ENCODE assay signal across 8 cellular contexts in genomic region chr10:32005050-32005449, GRCh38. TPM values are rescaled to one million over a fixed set of nuclear protein-coding genes. Genes with fewer than 3 reads are reported as not detected.
A peak's percentile ranks its signal among the peaks of the same experiment; 100 is the strongest.
DNase-seq lines count a peak whose midpoint lies in the region; ATAC-seq lines count a peak whose summit lies in the region.

No MANE protein-coding gene starts in this region.

- DNase-seq in DMS 273 treated with DMSO at 0.1 percent for 48 hours (lab: John Stamatoyannopoulos, UW) (peak; percentile 12), NCI-H2227 treated with DMSO at 0.1 percent for 48 hours (lab: John Stamatoyannopoulos, UW) (peak; percentile 20), foreskin melanocyte (peak; percentile 29), sciatic nerve (ENCODE audit: low spot score) (no peak)
- peak; percentile 21 to 23 for DNase-seq in activated T-cell treated with anti-CD3 and anti-CD28 coated beads, Interleukin-2, amount 50 U/mL, for 72 hours

- H3K4me1 Mint-ChIP-seq in activated T-cell treated with anti-CD3 and anti-CD28 coated beads, Interleukin-2, amount 50 U/mL, for 72 hours (ENCODE audit: low read depth): no peaks in the 10 kb centered on the region

- no peak overlapping the region for H3K4me3 Mint-ChIP-seq in activated T-cell treated with anti-CD3 and anti-CD28 coated beads, Interleukin-2, amount 50 U/mL, for 72 hours

- no peaks in the 10 kb centered on the region for H3K9me3 Mint-ChIP-seq in activated T-cell treated with anti-CD3 and anti-CD28 coated beads, Interleukin-2, amount 50 U/mL, for 72 hours

- H3K27ac Mint-ChIP-seq in activated T-cell treated with anti-CD3 and anti-CD28 coated beads, Interleukin-2, amount 50 U/mL, for 72 hours: peak overlapping the region; percentile 52

- intact Hi-C loops in sciatic nerve (cut with DNase I): no loop called here

- H3K27me3 Mint-ChIP-seq in activated T-cell treated with anti-CD3 and anti-CD28 coated beads, Interleukin-2, amount 50 U/mL, for 72 hours (ENCODE audit: low read depth): no peaks in the 10 kb centered on the region

- ATAC-seq in GM19351 (IDR thresholded peaks at IDR 0.05; ENCODE audit: unreplicated experiment) (peak; percentile 84), sciatic nerve (peak; percentile 58), HG03045 (IDR thresholded peaks at IDR 0.05; ENCODE audit: unreplicated experiment) (no peak), HG03521 (IDR thresholded peaks at IDR 0.05; ENCODE audit: unreplicated experiment) (no peak)
- ATAC-seq in activated T-cell treated with anti-CD3 and anti-CD28 coated beads, Interleukin-2, amount 50 U/mL, for 72 hours (replicated peaks in 1 of 2): peak; percentile 64 to 69

- H3K36me3 Mint-ChIP-seq in activated T-cell treated with anti-CD3 and anti-CD28 coated beads, Interleukin-2, amount 50 U/mL, for 72 hours (ENCODE audit: insufficient read depth in 2 of 2): peaks cover 0 to 8% of the 10 kb centered on the region in 2 donors

RNA-seq across cellular contexts. Expression of gene KIF5B, which starts 51.2 kb away (rescaled TPM):
- total RNA-seq in activated T-cell treated with anti-CD3 and anti-CD28 coated beads, Interleukin-2, amount 50 U/mL, for 72 hours: 10 to 100 TPM; 68.7 to 74.4 TPM
- 125 TPM for total RNA-seq in sciatic nerve

Comparison
In these comparisons a context has a peak if more than half of its experiments do, and no peak if none do; other contexts are left out.
1. ATAC-seq: peak in GM19351 (single experiment), activated T-cell treated with anti-CD3 and anti-CD28 coated beads, Interleukin-2, amount 50 U/mL, for 72 hours (2 of 2) and sciatic nerve (single experiment); none in HG03045 (single experiment) and HG03521 (single experiment).